In the genomic region with DNA sequence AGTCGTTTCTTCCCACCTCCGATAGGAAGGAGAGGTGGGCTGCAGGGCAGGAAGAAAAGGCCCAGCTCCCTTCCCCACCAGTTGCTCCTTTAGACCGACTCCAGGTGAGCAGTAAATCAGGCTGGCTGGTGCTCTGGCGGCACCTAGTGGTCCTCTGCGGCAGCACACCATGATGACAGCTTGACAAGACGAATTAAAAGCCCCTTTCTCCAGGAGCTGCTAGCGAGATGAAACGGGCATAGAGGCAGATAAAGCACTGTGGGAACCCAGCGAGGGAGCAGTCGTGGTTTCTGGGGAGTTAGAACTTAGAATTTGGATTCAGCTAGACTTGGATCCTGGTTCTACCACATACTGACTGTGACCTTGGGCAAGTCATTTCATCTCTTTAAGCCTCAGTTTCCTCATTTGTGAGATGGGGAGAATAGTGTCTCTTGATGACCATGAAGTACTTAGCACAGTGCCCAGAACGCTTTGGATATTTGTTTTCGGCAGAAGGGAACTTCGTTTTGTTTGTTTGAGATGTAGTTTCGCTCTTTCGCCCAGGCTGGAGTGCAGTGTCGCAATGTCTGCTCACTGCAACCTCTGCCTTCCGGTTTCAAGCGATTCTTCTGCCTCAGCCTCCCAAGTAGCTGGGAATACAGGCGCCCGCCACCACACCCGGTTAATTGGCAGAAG, we compare ENCODE assay signal across 1 cellular context.
TF ChIP-seq lines count a peak whose summit lies in the region.

No MANE protein-coding gene starts in this region.

TF ChIP-seq in HepG2, 621 proteins besides CTCF, POLR2A, EP300 and RAD21 (continued from another document and continues in another):
- TF ChIP-seq, protein P1, sequence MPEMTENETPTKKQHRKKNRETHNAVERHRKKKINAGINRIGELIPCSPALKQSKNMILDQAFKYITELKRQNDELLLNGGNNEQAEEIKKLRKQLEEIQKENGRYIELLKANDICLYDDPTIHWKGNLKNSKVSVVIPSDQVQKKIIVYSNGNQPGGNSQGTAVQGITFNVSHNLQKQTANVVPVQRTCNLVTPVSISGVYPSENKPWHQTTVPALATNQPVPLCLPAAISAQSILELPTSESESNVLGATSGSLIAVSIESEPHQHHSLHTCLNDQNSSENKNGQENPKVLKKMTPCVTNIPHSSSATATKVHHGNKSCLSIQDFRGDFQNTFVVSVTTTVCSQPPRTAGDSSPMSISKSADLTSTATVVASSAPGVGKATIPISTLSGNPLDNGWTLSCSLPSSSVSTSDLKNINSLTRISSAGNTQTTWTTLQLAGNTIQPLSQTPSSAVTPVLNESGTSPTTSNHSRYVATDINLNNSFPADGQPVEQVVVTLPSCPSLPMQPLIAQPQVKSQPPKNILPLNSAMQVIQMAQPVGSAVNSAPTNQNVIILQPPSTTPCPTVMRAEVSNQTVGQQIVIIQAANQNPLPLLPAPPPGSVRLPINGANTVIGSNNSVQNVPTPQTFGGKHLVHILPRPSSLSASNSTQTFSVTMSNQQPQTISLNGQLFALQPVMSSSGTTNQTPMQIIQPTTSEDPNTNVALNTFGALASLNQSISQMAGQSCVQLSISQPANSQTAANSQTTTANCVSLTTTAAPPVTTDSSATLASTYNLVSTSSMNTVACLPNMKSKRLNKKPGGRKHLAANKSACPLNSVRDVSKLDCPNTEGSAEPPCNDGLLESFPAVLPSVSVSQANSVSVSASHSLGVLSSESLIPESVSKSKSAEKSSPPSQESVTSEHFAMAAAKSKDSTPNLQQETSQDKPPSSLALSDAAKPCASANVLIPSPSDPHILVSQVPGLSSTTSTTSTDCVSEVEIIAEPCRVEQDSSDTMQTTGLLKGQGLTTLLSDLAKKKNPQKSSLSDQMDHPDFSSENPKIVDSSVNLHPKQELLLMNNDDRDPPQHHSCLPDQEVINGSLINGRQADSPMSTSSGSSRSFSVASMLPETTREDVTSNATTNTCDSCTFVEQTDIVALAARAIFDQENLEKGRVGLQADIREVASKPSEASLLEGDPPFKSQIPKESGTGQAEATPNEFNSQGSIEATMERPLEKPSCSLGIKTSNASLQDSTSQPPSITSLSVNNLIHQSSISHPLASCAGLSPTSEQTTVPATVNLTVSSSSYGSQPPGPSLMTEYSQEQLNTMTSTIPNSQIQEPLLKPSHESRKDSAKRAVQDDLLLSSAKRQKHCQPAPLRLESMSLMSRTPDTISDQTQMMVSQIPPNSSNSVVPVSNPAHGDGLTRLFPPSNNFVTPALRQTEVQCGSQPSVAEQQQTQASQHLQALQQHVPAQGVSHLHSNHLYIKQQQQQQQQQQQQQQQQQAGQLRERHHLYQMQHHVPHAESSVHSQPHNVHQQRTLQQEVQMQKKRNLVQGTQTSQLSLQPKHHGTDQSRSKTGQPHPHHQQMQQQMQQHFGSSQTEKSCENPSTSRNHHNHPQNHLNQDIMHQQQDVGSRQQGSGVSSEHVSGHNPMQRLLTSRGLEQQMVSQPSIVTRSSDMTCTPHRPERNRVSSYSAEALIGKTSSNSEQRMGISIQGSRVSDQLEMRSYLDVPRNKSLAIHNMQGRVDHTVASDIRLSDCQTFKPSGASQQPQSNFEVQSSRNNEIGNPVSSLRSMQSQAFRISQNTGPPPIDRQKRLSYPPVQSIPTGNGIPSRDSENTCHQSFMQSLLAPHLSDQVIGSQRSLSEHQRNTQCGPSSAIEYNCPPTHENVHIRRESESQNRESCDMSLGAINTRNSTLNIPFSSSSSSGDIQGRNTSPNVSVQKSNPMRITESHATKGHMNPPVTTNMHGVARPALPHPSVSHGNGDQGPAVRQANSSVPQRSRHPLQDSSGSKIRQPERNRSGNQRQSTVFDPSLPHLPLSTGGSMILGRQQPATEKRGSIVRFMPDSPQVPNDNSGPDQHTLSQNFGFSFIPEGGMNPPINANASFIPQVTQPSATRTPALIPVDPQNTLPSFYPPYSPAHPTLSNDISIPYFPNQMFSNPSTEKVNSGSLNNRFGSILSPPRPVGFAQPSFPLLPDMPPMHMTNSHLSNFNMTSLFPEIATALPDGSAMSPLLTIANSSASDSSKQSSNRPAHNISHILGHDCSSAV (CRISPR knock-in tag; IDR thresholded peaks at IDR 0.05; ENCODE audit: borderline replicate concordance), result no peak
- TF ChIP-seq, protein P2, sequence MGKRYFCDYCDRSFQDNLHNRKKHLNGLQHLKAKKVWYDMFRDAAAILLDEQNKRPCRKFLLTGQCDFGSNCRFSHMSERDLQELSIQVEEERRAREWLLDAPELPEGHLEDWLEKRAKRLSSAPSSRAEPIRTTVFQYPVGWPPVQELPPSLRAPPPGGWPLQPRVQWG (CRISPR knock-in tag; IDR thresholded peaks at IDR 0.05; ENCODE audit: borderline replicate concordance, low read depth), result no peak
- TF ChIP-seq, protein P3, sequence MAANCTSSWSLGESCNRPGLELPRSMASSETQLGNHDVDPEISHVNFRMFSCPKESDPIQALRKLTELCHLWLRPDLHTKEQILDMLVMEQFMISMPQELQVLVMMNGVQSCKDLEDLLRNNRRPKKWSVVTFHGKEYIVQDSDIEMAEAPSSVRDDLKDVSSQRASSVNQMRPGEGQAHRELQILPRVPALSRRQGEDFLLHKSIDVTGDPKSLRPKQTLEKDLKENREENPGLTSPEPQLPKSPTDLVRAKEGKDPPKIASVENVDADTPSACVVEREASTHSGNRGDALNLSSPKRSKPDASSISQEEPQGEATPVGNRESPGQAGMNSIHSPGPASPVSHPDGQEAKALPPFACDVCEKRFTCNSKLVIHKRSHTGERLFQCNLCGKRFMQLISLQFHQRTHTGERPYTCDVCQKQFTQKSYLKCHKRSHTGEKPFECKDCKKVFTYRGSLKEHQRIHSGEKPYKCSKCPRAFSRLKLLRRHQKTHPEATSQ (CRISPR knock-in tag; IDR thresholded peaks at IDR 0.05; ENCODE audit: borderline replicate concordance), result no peak
- TF ChIP-seq ASH2L (IDR thresholded peaks at IDR 0.05; ENCODE audit: insufficient read length, low read depth, low read length) (no peak), SETDB1 (CRISPR knock-in tag; IDR thresholded peaks at IDR 0.05; ENCODE audit: borderline replicate concordance) (no peak), ZNF713 (CRISPR knock-in tag; IDR thresholded peaks at IDR 0.05) (no peak; the same call in 1 of the 2 replicates), ZZZ3 (CRISPR knock-in tag; IDR thresholded peaks at IDR 0.05; ENCODE audit: borderline replicate concordance) (no peak), GFI1 (CRISPR knock-in tag; IDR thresholded peaks at IDR 0.05; ENCODE audit: borderline replicate concordance) (no peak), MXD4 (CRISPR knock-in tag; IDR thresholded peaks at IDR 0.05) (no peak), ELF1 (CRISPR knock-in tag; IDR thresholded peaks at IDR 0.05) (peak; percentile 66), SATB2 (CRISPR knock-in tag; IDR thresholded peaks at IDR 0.05) (no peak), ZNF17 (CRISPR knock-in tag; IDR thresholded peaks at IDR 0.05) (no peak), ZFP1 (CRISPR knock-in tag; IDR thresholded peaks at IDR 0.05) (0 out of 2 replicates have a peak, but pooled peaks have one; percentile 49), KMT2A (CRISPR knock-in tag; IDR thresholded peaks at IDR 0.05) (peak; percentile 75; the same call in 1 of the 2 replicates), TEAD3 (CRISPR knock-in tag; optimal IDR thresholded peaks at IDR 0.05; ENCODE audit: borderline replicate concordance) (no peak), JARID2 (CRISPR knock-in tag; IDR thresholded peaks at IDR 0.05; ENCODE audit: insufficient replicate concordance) (no peak), GATAD2A (CRISPR knock-in tag; IDR thresholded peaks at IDR 0.05) (no peak), TBX3 (IDR thresholded peaks at IDR 0.05; ENCODE audit: borderline replicate concordance) (no peak), ZKSCAN5 (CRISPR knock-in tag; IDR thresholded peaks at IDR 0.05) (no peak), STAG1 (CRISPR knock-in tag; IDR thresholded peaks at IDR 0.05) (peak; percentile 100), STAT5B (CRISPR knock-in tag; IDR thresholded peaks at IDR 0.05) (no peak), NFATC3 (CRISPR knock-in tag; IDR thresholded peaks at IDR 0.05) (no peak), SMC3 (IDR thresholded peaks at IDR 0.05; ENCODE audit: low read length) (peak; percentile 96), NFE2L2 (IDR thresholded peaks at IDR 0.05; ENCODE audit: low read length) (no peak), CEBPB (IDR thresholded peaks at IDR 0.05; ENCODE audit: borderline replicate concordance, low read depth, low read length) (peak; percentile 86), SNAPC2 (CRISPR knock-in tag; IDR thresholded peaks at IDR 0.05) (no peak), KLF11 (CRISPR knock-in tag; IDR thresholded peaks at IDR 0.05) (no peak), PHF8 (CRISPR knock-in tag; IDR thresholded peaks at IDR 0.05) (peak; percentile 26; the same call in 1 of the 2 replicates), TSC22D2 (CRISPR knock-in tag; IDR thresholded peaks at IDR 0.05; ENCODE audit: borderline replicate concordance) (no peak), CENPX (CRISPR knock-in tag; IDR thresholded peaks at IDR 0.05) (no peak), REXO4 (CRISPR knock-in tag; IDR thresholded peaks at IDR 0.05; ENCODE audit: borderline replicate concordance) (no peak), AHR (CRISPR knock-in tag; IDR thresholded peaks at IDR 0.05) (0 out of 2 replicates have a peak, but pooled peaks have one; percentile 60), CBFB (CRISPR knock-in tag; IDR thresholded peaks at IDR 0.05) (0 out of 2 replicates have a peak, but pooled peaks have one; percentile 53), NFYB (CRISPR knock-in tag; IDR thresholded peaks at IDR 0.05) (no peak), TP53 (CRISPR knock-in tag; conservative IDR thresholded peaks at IDR 0.05) (no peak)
- TF ChIP-seq, protein P4, sequence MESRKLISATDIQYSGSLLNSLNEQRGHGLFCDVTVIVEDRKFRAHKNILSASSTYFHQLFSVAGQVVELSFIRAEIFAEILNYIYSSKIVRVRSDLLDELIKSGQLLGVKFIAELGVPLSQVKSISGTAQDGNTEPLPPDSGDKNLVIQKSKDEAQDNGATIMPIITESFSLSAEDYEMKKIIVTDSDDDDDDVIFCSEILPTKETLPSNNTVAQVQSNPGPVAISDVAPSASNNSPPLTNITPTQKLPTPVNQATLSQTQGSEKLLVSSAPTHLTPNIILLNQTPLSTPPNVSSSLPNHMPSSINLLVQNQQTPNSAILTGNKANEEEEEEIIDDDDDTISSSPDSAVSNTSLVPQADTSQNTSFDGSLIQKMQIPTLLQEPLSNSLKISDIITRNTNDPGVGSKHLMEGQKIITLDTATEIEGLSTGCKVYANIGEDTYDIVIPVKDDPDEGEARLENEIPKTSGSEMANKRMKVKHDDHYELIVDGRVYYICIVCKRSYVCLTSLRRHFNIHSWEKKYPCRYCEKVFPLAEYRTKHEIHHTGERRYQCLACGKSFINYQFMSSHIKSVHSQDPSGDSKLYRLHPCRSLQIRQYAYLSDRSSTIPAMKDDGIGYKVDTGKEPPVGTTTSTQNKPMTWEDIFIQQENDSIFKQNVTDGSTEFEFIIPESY (CRISPR knock-in tag; IDR thresholded peaks at IDR 0.05), result 0 out of 2 replicates have a peak, but pooled peaks have one; percentile 18
- TF ChIP-seq, protein P5, sequence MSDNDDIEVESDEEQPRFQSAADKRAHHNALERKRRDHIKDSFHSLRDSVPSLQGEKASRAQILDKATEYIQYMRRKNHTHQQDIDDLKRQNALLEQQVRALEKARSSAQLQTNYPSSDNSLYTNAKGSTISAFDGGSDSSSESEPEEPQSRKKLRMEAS (IDR thresholded peaks at IDR 0.05), result 0 out of 2 replicates have a peak, but pooled peaks have one; percentile 8
- TF ChIP-seq, protein P6, sequence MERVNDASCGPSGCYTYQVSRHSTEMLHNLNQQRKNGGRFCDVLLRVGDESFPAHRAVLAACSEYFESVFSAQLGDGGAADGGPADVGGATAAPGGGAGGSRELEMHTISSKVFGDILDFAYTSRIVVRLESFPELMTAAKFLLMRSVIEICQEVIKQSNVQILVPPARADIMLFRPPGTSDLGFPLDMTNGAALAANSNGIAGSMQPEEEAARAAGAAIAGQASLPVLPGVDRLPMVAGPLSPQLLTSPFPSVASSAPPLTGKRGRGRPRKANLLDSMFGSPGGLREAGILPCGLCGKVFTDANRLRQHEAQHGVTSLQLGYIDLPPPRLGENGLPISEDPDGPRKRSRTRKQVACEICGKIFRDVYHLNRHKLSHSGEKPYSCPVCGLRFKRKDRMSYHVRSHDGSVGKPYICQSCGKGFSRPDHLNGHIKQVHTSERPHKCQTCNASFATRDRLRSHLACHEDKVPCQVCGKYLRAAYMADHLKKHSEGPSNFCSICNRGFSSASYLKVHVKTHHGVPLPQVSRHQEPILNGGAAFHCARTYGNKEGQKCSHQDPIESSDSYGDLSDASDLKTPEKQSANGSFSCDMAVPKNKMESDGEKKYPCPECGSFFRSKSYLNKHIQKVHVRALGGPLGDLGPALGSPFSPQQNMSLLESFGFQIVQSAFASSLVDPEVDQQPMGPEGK (CRISPR knock-in tag; IDR thresholded peaks at IDR 0.05), result no peak
- TF ChIP-seq, protein P7, sequence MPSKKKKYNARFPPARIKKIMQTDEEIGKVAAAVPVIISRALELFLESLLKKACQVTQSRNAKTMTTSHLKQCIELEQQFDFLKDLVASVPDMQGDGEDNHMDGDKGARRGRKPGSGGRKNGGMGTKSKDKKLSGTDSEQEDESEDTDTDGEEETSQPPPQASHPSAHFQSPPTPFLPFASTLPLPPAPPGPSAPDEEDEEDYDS (CRISPR knock-in tag; IDR thresholded peaks at IDR 0.05), result peak; percentile 18; the same call in 1 of the 2 replicates
- TF ChIP-seq, protein P8, sequence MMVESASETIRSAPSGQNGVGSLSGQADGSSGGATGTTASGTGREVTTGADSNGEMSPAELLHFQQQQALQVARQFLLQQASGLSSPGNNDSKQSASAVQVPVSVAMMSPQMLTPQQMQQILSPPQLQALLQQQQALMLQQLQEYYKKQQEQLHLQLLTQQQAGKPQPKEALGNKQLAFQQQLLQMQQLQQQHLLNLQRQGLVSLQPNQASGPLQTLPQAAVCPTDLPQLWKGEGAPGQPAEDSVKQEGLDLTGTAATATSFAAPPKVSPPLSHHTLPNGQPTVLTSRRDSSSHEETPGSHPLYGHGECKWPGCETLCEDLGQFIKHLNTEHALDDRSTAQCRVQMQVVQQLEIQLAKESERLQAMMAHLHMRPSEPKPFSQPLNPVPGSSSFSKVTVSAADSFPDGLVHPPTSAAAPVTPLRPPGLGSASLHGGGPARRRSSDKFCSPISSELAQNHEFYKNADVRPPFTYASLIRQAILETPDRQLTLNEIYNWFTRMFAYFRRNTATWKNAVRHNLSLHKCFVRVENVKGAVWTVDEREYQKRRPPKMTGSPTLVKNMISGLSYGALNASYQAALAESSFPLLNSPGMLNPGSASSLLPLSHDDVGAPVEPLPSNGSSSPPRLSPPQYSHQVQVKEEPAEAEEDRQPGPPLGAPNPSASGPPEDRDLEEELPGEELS (CRISPR knock-in tag; IDR thresholded peaks at IDR 0.05), result no peak
- TF ChIP-seq, protein P9, sequence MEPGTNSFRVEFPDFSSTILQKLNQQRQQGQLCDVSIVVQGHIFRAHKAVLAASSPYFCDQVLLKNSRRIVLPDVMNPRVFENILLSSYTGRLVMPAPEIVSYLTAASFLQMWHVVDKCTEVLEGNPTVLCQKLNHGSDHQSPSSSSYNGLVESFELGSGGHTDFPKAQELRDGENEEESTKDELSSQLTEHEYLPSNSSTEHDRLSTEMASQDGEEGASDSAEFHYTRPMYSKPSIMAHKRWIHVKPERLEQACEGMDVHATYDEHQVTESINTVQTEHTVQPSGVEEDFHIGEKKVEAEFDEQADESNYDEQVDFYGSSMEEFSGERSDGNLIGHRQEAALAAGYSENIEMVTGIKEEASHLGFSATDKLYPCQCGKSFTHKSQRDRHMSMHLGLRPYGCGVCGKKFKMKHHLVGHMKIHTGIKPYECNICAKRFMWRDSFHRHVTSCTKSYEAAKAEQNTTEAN (CRISPR knock-in tag; conservative IDR thresholded peaks at IDR 0.05), result no peak
- TF ChIP-seq, protein P10, sequence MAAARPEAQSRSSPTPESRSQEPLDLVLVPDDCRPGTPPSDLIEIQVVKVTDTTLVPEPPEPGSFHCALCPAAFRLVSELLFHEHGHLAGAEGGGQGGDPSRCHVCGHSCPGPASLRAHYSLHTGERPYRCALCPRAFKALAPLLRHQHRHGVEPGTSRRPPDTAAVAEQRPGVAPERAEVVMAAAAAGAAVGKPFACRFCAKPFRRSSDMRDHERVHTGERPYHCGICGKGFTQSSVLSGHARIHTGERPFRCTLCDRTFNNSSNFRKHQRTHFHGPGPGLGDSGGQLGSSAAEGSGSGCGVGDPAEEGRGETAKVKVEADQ (CRISPR knock-in tag; IDR thresholded peaks at IDR 0.05; ENCODE audit: borderline replicate concordance), result no peak
